Comparison of ENCODE assay signal across 1 cellular context in the genomic region with DNA sequence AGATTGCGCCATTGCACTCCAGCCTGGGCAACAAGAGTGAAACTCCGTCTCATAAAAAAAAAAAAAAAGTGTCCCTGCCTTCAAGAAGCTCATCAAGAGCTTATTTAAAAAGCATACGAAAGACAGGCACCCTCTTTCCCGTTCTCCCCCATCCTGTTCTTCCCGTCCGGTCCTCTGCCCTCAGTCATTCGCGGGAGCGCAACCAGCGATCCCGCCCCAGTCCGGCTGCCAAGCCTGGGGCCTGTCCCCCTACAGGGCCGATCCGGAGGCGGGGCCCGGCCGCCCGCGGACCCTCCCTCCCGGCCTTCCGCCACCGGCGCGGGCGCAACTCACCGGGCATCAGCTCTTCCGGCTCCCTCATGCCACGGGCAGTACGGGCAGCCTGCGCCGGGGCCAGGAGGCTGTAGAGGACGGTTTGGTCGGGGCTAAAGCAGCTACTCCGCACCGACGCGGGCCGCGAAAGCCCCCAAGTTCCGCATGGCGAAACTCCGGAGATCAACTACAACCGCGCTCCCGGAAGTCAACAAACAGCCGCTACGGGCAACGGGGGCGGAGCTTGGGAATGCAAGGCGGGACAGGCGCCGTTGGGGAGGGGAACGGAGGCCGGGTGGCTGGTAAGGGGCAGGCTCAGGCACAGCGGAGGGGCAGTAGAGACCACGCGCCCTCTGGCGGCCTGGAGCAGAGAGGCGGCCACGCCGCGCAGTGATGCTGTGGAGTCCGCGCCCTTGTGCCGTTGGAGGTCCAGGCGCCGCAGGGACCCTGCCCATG.
A peak's percentile ranks its signal among the peaks of the same experiment; 100 is the strongest.
TF ChIP-seq lines count a peak whose summit lies in the region.

A gene with protein sequence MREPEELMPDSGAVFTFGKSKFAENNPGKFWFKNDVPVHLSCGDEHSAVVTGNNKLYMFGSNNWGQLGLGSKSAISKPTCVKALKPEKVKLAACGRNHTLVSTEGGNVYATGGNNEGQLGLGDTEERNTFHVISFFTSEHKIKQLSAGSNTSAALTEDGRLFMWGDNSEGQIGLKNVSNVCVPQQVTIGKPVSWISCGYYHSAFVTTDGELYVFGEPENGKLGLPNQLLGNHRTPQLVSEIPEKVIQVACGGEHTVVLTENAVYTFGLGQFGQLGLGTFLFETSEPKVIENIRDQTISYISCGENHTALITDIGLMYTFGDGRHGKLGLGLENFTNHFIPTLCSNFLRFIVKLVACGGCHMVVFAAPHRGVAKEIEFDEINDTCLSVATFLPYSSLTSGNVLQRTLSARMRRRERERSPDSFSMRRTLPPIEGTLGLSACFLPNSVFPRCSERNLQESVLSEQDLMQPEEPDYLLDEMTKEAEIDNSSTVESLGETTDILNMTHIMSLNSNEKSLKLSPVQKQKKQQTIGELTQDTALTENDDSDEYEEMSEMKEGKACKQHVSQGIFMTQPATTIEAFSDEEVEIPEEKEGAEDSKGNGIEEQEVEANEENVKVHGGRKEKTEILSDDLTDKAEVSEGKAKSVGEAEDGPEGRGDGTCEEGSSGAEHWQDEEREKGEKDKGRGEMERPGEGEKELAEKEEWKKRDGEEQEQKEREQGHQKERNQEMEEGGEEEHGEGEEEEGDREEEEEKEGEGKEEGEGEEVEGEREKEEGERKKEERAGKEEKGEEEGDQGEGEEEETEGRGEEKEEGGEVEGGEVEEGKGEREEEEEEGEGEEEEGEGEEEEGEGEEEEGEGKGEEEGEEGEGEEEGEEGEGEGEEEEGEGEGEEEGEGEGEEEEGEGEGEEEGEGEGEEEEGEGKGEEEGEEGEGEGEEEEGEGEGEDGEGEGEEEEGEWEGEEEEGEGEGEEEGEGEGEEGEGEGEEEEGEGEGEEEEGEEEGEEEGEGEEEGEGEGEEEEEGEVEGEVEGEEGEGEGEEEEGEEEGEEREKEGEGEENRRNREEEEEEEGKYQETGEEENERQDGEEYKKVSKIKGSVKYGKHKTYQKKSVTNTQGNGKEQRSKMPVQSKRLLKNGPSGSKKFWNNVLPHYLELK (minus strand): TSS at position 503 of the 768 bp plus-strand sequence. CDS start 142 bp downstream, at position 361.

TF ChIP-seq in HepG2, 621 proteins besides CTCF, POLR2A, EP300 and RAD21 (continued from another document):
- TF ChIP-seq, protein P1, sequence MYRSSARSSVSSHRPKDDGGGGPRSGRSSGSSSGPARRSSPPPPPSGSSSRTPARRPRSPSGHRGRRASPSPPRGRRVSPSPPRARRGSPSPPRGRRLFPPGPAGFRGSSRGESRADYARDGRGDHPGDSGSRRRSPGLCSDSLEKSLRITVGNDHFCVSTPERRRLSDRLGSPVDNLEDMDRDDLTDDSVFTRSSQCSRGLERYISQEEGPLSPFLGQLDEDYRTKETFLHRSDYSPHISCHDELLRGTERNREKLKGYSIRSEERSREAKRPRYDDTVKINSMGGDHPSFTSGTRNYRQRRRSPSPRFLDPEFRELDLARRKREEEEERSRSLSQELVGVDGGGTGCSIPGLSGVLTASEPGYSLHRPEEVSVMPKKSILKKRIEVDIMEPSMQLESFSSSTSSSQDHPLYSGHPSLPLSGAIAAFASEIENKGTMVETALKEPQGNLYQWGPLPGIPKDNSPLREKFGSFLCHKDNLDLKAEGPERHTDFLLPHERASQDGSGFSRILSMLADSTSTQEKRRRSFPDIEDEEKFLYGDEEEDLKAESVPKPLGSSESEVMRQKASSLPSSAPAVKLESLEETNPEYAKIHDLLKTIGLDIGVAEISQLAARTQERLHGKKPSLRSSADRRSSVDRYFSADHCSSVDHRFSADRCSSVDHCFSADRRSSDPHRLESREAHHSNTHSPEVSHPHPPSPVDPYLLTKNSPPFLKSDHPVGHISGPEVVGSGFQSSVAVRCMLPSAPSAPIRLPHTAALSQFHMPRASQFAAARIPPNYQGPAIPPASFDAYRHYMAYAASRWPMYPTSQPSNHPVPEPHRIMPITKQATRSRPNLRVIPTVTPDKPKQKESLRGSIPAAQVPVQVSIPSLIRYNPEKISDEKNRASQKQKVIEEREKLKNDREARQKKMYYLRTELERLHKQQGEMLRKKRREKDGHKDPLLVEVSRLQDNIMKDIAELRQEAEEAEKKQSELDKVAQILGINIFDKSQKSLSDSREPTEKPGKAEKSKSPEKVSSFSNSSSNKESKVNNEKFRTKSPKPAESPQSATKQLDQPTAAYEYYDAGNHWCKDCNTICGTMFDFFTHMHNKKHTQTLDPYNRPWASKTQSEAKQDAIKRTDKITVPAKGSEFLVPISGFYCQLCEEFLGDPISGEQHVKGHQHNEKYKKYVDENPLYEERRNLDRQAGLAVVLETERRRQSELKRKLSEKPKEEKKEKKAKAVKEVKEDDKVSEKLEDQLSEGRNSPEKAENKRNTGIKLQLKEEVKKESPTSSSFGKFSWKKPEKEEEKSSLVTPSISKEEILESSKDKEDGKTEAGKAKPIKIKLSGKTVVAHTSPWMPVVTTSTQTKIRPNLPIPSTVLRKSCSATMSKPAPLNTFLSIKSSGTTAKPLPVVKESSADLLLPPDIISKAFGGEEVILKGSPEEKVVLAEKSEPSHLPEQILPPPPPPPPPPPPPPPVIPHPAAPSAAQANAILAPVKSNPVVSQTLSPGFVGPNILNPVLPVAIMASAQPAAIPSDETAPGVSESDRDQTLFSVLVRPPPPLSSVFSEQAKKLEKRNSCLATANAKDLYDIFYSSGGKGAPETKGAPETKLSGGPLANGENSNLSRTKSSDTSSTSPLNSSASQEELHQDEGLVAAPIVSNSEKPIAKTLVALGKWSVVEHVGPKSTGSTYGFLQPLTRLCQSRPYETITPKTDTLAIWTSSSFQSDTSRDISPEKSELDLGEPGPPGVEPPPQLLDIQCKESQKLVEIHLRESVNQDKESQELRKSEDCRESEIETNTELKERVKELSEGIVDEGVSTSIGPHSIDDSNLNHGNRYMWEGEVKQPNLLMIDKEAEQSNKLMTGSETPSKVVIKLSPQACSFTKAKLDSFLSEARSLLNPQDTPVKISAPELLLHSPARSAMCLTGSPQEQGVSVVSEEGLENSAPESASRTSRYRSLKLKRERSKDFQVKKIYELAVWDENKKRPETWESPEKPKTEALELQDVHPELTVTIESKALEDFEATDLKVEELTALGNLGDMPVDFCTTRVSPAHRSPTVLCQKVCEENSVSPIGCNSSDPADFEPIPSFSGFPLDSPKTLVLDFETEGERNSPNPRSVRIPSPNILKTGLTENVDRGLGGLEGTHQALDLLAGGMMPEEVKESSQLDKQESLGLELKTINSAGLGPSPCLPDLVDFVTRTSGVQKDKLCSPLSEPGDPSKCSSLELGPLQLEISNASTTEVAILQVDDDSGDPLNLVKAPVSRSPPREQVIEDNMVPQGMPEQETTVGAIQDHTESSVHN (CRISPR knock-in tag; IDR thresholded peaks at IDR 0.05): no peak
- TF ChIP-seq TEAD3 (CRISPR knock-in tag; optimal IDR thresholded peaks at IDR 0.05; ENCODE audit: borderline replicate concordance) (peak; percentile 61), SNRNP70 (IDR thresholded peaks at IDR 0.05; ENCODE audit: low read depth, low read length) (no peak), FOXA3 (CRISPR knock-in tag; IDR thresholded peaks at IDR 0.05) (peak; percentile 58; the same call in 1 of the 2 replicates), NONO (IDR thresholded peaks at IDR 0.05) (no peak), NONO (CRISPR knock-in tag; conservative IDR thresholded peaks at IDR 0.05) (peak; percentile 89), ELF3 (CRISPR knock-in tag; IDR thresholded peaks at IDR 0.05) (peak; percentile 76), KAT8 (CRISPR knock-in tag; IDR thresholded peaks at IDR 0.05) (peak; percentile 80), NFE2 (CRISPR knock-in tag; IDR thresholded peaks at IDR 0.05) (no peak), ZMYM3 (CRISPR knock-in tag; IDR thresholded peaks at IDR 0.05) (peak; percentile 35; the same call in 1 of the 2 replicates), PCBP2 (optimal IDR thresholded peaks at IDR 0.05; ENCODE audit: low read depth, low read length, poor library complexity, severe bottlenecking) (no peak), ZNF670 (CRISPR knock-in tag; IDR thresholded peaks at IDR 0.05; ENCODE audit: borderline replicate concordance) (no peak), HMG20A (CRISPR knock-in tag; IDR thresholded peaks at IDR 0.05; ENCODE audit: borderline replicate concordance) (peak; percentile 15; the same call in 1 of the 2 replicates), ZSCAN21 (CRISPR knock-in tag; IDR thresholded peaks at IDR 0.05; ENCODE audit: borderline replicate concordance) (no peak), NFKBIZ (CRISPR knock-in tag; IDR thresholded peaks at IDR 0.05) (no peak), ZNF367 (CRISPR knock-in tag; IDR thresholded peaks at IDR 0.05; ENCODE audit: borderline replicate concordance) (no peak), ZNF101 (CRISPR knock-in tag; IDR thresholded peaks at IDR 0.05; ENCODE audit: borderline replicate concordance, low read depth) (no peak), HOXA7 (CRISPR knock-in tag; IDR thresholded peaks at IDR 0.05) (no peak), ZFP36L2 (CRISPR knock-in tag; IDR thresholded peaks at IDR 0.05) (no peak), ZSCAN20 (CRISPR knock-in tag; IDR thresholded peaks at IDR 0.05; ENCODE audit: borderline replicate concordance) (no peak), NR2C2 (CRISPR knock-in tag; IDR thresholded peaks at IDR 0.05; ENCODE audit: borderline replicate concordance) (peak; percentile 39; the same call in 1 of the 2 replicates), POLR2AphosphoS2 (IDR thresholded peaks at IDR 0.05; ENCODE audit: low read depth, low read length) (no peak), DMAP1 (CRISPR knock-in tag; IDR thresholded peaks at IDR 0.05) (no peak; the same call in 1 of the 2 replicates), NFKB2 (CRISPR knock-in tag; IDR thresholded peaks at IDR 0.05; ENCODE audit: borderline replicate concordance) (peak; percentile 76; the same call in 1 of the 2 replicates), ZNF12 (CRISPR knock-in tag; IDR thresholded peaks at IDR 0.05) (0 out of 2 replicates have a peak, but pooled peaks have one; percentile 7), CHD2 (IDR thresholded peaks at IDR 0.05; ENCODE audit: low read depth, low read length) (no peak), KDM3A (CRISPR knock-in tag; IDR thresholded peaks at IDR 0.05; ENCODE audit: low read depth) (0 out of 2 replicates have a peak, but pooled peaks have one; percentile 36), ZNF263 (CRISPR knock-in tag; IDR thresholded peaks at IDR 0.05) (no peak)
- TF ChIP-seq, protein P2, sequence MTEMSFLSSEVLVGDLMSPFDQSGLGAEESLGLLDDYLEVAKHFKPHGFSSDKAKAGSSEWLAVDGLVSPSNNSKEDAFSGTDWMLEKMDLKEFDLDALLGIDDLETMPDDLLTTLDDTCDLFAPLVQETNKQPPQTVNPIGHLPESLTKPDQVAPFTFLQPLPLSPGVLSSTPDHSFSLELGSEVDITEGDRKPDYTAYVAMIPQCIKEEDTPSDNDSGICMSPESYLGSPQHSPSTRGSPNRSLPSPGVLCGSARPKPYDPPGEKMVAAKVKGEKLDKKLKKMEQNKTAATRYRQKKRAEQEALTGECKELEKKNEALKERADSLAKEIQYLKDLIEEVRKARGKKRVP (CRISPR knock-in tag; IDR thresholded peaks at IDR 0.05): 0 out of 4 replicates have a peak, but pooled peaks of 1 of the 2 experiments have one; percentile 57
- TF ChIP-seq, protein P3, sequence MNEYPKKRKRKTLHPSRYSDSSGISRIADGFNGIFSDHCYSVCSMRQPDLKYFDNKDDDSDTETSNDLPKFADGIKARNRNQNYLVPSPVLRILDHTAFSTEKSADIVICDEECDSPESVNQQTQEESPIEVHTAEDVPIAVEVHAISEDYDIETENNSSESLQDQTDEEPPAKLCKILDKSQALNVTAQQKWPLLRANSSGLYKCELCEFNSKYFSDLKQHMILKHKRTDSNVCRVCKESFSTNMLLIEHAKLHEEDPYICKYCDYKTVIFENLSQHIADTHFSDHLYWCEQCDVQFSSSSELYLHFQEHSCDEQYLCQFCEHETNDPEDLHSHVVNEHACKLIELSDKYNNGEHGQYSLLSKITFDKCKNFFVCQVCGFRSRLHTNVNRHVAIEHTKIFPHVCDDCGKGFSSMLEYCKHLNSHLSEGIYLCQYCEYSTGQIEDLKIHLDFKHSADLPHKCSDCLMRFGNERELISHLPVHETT (CRISPR knock-in tag; conservative IDR thresholded peaks at IDR 0.05): peak; percentile 60; the same call in 1 of the 2 replicates
